ENCODE assay signal across 10 cellular contexts in the genomic region with DNA sequence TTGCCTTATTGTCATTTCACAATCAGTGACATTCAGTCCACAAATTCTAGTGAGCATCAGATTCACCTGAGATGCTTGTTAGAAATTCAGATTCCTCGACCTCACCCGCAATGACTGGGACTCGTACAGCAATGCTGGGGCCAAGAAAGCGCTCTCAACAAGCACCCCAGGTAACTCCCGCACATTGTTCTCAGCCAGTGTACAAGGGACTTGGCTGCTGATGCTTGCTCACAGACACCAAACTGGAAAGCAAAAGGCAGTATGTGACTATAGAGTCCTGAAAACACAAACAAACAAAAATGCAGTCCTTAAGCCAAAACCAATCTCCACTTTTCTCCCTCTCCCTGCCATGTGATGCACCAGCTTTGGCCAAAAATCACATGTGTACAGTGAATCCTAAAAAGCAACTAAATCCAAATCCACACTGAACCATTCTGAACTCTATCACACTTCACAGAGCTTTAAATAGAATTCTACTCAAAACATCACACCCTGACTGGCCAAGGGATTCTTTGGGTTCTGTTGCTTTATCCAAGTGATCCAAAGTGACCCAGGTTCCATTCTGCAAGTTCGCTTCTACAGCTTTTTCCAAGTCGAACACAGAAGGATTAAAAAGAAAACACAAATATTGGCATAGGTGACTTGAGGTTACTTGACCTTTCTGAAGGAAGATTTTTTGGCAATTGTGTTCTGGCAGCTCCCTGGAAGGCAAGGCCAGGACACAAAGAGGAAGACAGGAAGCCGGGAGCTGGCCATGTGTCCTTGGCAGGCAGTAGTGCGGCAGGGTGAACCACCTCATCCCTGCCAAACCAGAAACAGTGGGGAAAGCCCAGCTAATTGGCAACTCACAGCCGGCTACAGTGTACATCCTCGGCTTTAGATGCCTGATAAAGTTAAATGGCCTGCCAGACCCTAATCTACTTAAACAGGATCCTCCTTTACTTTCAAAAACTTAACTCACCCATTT.
DNase-seq lines count a peak whose midpoint lies in the region; ATAC-seq, FAIRE-seq and TF ChIP-seq lines count a peak whose summit lies in the region.
"Had no signal": no experiment of that assay in that cellular context is flagged by ENCODE, and none has a peak within 500 bp of the region (broad histone marks: within the 10 kb centered on the region; RNA-seq: fewer than 3 reads in every experiment).

No MANE protein-coding gene starts in this region.

- H3K4me1 ChIP-seq in H1 (replicated peaks in 1 of 4; ENCODE audit: control insufficient read depth in 3 of 4, insufficient read depth in 4 of 4, low read length in 3 of 4) (peaks cover 0 to 3% (median under 1%) of the 10 kb centered on the region in 4 experiments; a peak in 1 of 7 replicates), upper lobe of right lung (peaks cover 13% of the 10 kb centered on the region)

- POLR2A ChIA-PET in RWPE1 (lab: Yijun Ruan, JAX; ENCODE audit: low non-redundant PET) (no interaction called here), H1 (lab: Charles Lee; ENCODE audit: partially characterized antibody) (interaction anchor here (1.4 kb wide), 1 partner anchor 116 kb away, joined by 3 read pairs; no protein-coding TSS in a partner anchor)

- ATAC-seq in upper lobe of right lung = peak; percentile 63
- ATAC-seq in HG03108 (IDR thresholded peaks at IDR 0.05; ENCODE audit: unreplicated experiment) = no peak

- H3K4me3 ChIP-seq in H1 (ENCODE audit: extremely low read depth in 1 of 4, insufficient read depth in 2 of 4, low read depth in 3 of 4, low read length in 4 of 4) = no peak overlapping the region
- no peak overlapping the region for H3K4me3 ChIP-seq in upper lobe of right lung

- no peak overlapping the region for H4K8ac ChIP-seq in H1 (ENCODE audit: extremely low read depth, insufficient read depth, low read length)

- H3K9me3 ChIP-seq in H1 (ENCODE audit: insufficient read depth in 2 of 2, low read depth in 1 of 2, low read length in 1 of 2) (no peaks in the 10 kb centered on the region), upper lobe of right lung (no peaks in the 10 kb centered on the region)

- no peak for TF ChIP-seq EP300 in H1 (IDR thresholded peaks at IDR 0.05; ENCODE audit: borderline replicate concordance in 1 of 2, low read depth in 2 of 2, low read length in 2 of 2)

- no peak for TF ChIP-seq RAD21 in H1 (IDR thresholded peaks at IDR 0.05 in 1 of 2, conservative IDR thresholded peaks at IDR 0.05 in 1 of 2; ENCODE audit: low read depth in 2 of 2, low read length in 2 of 2)

- no peak overlapping the region for H3K23ac ChIP-seq in H1 (ENCODE audit: insufficient read length)

- H3K23me2 ChIP-seq in H1 (ENCODE audit: low read depth, low read length) = no peaks in the 10 kb centered on the region

- H3K79me1 ChIP-seq in H1 (ENCODE audit: low read depth, low read length) = no peaks in the 10 kb centered on the region; the same call in 1 of the 2 replicates

- H3K27me3 ChIP-seq in H1 (replicated peaks in 1 of 4; ENCODE audit: control insufficient read depth in 3 of 4, extremely low read depth in 1 of 4, insufficient read depth in 3 of 4, low read length in 3 of 4) (no peaks in the 10 kb centered on the region), upper lobe of right lung (no peaks in the 10 kb centered on the region)

- no peak overlapping the region for H3K4ac ChIP-seq in H1 (replicated peaks; ENCODE audit: insufficient read length, low read depth, low read length)

- H3K56ac ChIP-seq in H1 (replicated peaks; ENCODE audit: insufficient read length, low read depth, low read length) = no peak overlapping the region

- no peak overlapping the region for H3K14ac ChIP-seq in H1 (ENCODE audit: insufficient read length)

- 0 out of 4 replicates have a peak, but pooled peaks cover 0 to 2% of the 10 kb centered on the region in 2 experiments for H3K79me2 ChIP-seq in H1 (ENCODE audit: control insufficient read depth in 1 of 2, insufficient read depth in 2 of 2, low read length in 2 of 2)

- no peak overlapping the region for H3K9ac ChIP-seq in H1 (replicated peaks in 1 of 4; ENCODE audit: extremely low read depth in 1 of 4, low read depth in 3 of 4, low read length in 3 of 4)

- no peak overlapping the region for H4K91ac ChIP-seq in H1 (replicated peaks; ENCODE audit: insufficient read length, low read length)

- no peak overlapping the region for H2BK15ac ChIP-seq in H1 (ENCODE audit: low read length)

- H3K36me3 ChIP-seq in H1 (ENCODE audit: control insufficient read depth in 2 of 4, insufficient read depth in 4 of 4, low read length in 3 of 4) (no peaks in the 10 kb centered on the region), upper lobe of right lung (no peaks in the 10 kb centered on the region)

- H2AK5ac ChIP-seq in H1 (ENCODE audit: low read depth, low read length) = no peak overlapping the region

- CTCF ChIA-PET in RWPE1 (lab: Yijun Ruan, JAX) = interaction anchor here (0.5 to 0.7 kb wide), 2 partner anchors 18 to 75 kb away, joined by 3 read pairs; no protein-coding TSS in a partner anchor
- CTCF ChIA-PET in H1 (lab: Charles Lee; ENCODE audit: partially characterized antibody) = interaction anchor here (0.6 kb wide), 1 partner anchor 616 kb away, joined by 3 read pairs; no protein-coding TSS in a partner anchor

- H2BK120ac ChIP-seq in H1 (replicated peaks; ENCODE audit: low read depth, low read length) = no peak overlapping the region

- no peak overlapping the region for H2BK5ac ChIP-seq in H1 (ENCODE audit: low read depth, low read length)

- no peak overlapping the region for H2BK20ac ChIP-seq in H1 (ENCODE audit: low read length)

- no peaks in the 10 kb centered on the region for H4K20me1 ChIP-seq in H1 (replicated peaks in 1 of 2; ENCODE audit: control insufficient read depth in 1 of 2, insufficient read depth in 2 of 2, low read length in 2 of 2)

- no peak overlapping the region for H2AFZ ChIP-seq in H1 (ENCODE audit: low read length)

- H3K27ac ChIP-seq in RWPE1 = peak overlapping the region; percentile 68
- no peak overlapping the region for H3K27ac ChIP-seq in H1 (ENCODE audit: low read depth, low read length)
- peak overlapping the region; percentile 21 for H3K27ac ChIP-seq in upper lobe of right lung

- DNase-seq in RWPE1 (ENCODE audit: low spot score) (no peak), H1 (ENCODE audit: low read depth in 1 of 2, low spot score in 2 of 2) (no peak), lung microvascular endothelial cell (ENCODE audit: low read depth in 2 of 2) (peak; percentile 73 to 87), upper lobe of right lung (no peak)
- DNase-seq in stimulated activated naive CD4-positive, alpha-beta T cell treated with Interleukin-2 at 50 U/mL for 16 hours (lab: John Stamatoyannopoulos, UW) = no peak
- no peak for DNase-seq in activated naive CD4-positive, alpha-beta T cell treated with Interleukin-2 at 50 U/mL for 16 hours
- DNase-seq: activated CD4-positive, alpha-beta T cell treated with anti-CD3 and anti-CD28 coated beads, Interleukin-2, amount 50 U/mL, for 4 hours; NCI-H510A treated with DMSO at 0.1 percent for 48 hours had no signal

- WGBS in H1 (ENCODE audit: extremely low coverage in 1 of 2, insufficient coverage in 1 of 2, insufficient read length in 1 of 2, insufficient replicate concordance in 2 of 2, low coverage in 1 of 2, low lambda C conversion rate in 2 of 2, missing lambda C conversion rate in 1 of 2), 2 experiments = 83% methylated on average over 11 of the region's 11 CpGs; no CpG with 5 or more reads in 1 of the 2 experiments

- TF ChIP-seq CTCF in RWPE1 (conservative IDR thresholded peaks at IDR 0.05; ENCODE audit: low read depth) (no peak), H1 (IDR thresholded peaks at IDR 0.05; ENCODE audit: control extremely low read depth in 1 of 3, insufficient read depth in 1 of 3, low read depth in 1 of 3, low read length in 3 of 3) (no peak), upper lobe of right lung (IDR thresholded peaks at IDR 0.05) (no peak)

- no peak overlapping the region for H2BK12ac ChIP-seq in H1 (ENCODE audit: low read depth, low read length)

- intact Hi-C loops in upper lobe of right lung (cut with DNase I) = no loop called here

- no peak for TF ChIP-seq POLR2A in H1 (IDR thresholded peaks at IDR 0.05; ENCODE audit: control extremely low read depth in 1 of 2, low read depth in 2 of 2, low read length in 2 of 2)

- no peak overlapping the region for H3K4me2 ChIP-seq in H1 (ENCODE audit: insufficient read depth in 1 of 2, low read depth in 2 of 2, low read length in 2 of 2)

- FAIRE-seq in H1 (lab: Jason Lieb, UNC) = peak; percentile 36
- FAIRE-seq: frontal cortex had no signal

- H4K5ac ChIP-seq in H1 (ENCODE audit: insufficient read length, low read depth, low read length) = no peak overlapping the region

- no peak overlapping the region for H3K18ac ChIP-seq in H1 (ENCODE audit: extremely low read depth, low read length)

TF ChIP-seq in H1, 55 proteins besides CTCF, POLR2A, EP300 and RAD21:
- TF ChIP-seq CHD2 (IDR thresholded peaks at IDR 0.05; ENCODE audit: low read length) = no peak
- TF ChIP-seq, protein P1, sequence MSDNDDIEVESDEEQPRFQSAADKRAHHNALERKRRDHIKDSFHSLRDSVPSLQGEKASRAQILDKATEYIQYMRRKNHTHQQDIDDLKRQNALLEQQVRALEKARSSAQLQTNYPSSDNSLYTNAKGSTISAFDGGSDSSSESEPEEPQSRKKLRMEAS (IDR thresholded peaks at IDR 0.05) = 0 out of 2 replicates have a peak, but pooled peaks have one; percentile 25
- no peak for TF ChIP-seq FOSL1 (IDR thresholded peaks at IDR 0.05; ENCODE audit: insufficient read depth, low read depth, low read length)
- TF ChIP-seq RXRA (IDR thresholded peaks at IDR 0.05; ENCODE audit: insufficient read depth, low read depth, low read length) = no peak

Comparison
In these comparisons a context has a peak if more than half of its experiments do, and no peak if none do; other contexts are left out.
1. DNase-seq: peak in lung microvascular endothelial cell (2 of 2); none in RWPE1 (single experiment), H1 (0 of 2), upper lobe of right lung (single experiment), stimulated activated naive CD4-positive, alpha-beta T cell treated with Interleukin-2 at 50 U/mL for 16 hours (single experiment) and activated naive CD4-positive, alpha-beta T cell treated with Interleukin-2 at 50 U/mL for 16 hours (single experiment).